ENCODE assay signal across 28 cellular contexts in the genomic region with DNA sequence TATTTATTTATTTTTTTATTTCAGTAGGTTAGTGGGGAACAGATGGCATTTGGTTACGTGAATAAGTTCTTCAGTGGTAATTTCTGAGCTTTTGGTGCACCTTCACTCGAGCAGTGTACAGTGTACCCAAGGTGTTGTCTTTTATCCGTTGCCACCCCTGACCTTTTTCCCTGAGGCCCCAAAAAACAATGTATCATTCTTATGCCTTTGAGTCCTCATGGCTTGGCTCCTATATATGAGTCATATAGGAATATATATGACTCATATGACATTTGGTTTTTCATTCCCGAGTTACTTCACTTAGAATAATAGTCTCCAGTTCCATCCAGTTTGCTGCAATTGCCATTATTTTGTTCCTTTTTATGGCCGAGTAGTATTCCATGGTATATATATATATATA.
A peak's percentile ranks its signal among the peaks of the same experiment; 100 is the strongest.
DNase-seq lines count a peak whose midpoint lies in the region; ATAC-seq, FAIRE-seq and TF ChIP-seq lines count a peak whose summit lies in the region.
"Had no signal": no experiment of that assay in that cellular context is flagged by ENCODE, and none has a peak within 500 bp of the region (broad histone marks: within the 10 kb centered on the region; RNA-seq: fewer than 3 reads in every experiment).

No MANE protein-coding gene starts in this region.

- no peak overlapping the region for H3K56ac ChIP-seq in IMR-90 (ENCODE audit: extremely low read depth, insufficient read depth, low read length)

- H4K20me1 ChIP-seq in IMR-90 (ENCODE audit: insufficient read depth, low read length) = no peaks in the 10 kb centered on the region
- H4K20me1 ChIP-seq: BLaER1 had no signal

- H3K27me3 ChIP-seq in IMR-90 (ENCODE audit: control insufficient read depth, insufficient read depth, low read length) (no peaks in the 10 kb centered on the region), RWPE2 (ENCODE audit: insufficient read depth, poor library complexity, severe bottlenecking) (no peaks in the 10 kb centered on the region), psoas muscle (ENCODE audit: insufficient read depth in 3 of 3, low read length in 2 of 3) (no peaks in the 10 kb centered on the region)
- H3K27me3 ChIP-seq: BLaER1, ovary, upper lobe of left lung had no signal

- FAIRE-seq in RCC 7860 (lab: Jason Lieb, UNC) = no peak
- FAIRE-seq: endometrium, HepG2 had no signal

- intact Hi-C loops in IMR-90 (cut with micrococcal nuclease) (loop anchor here (10.0 kb wide), 1 partner anchor 930 kb away; no protein-coding TSS in a partner anchor), psoas muscle (cut with DNase I) (no loop called here)

- no peak overlapping the region for H4K8ac ChIP-seq in IMR-90 (ENCODE audit: low read depth in 2 of 2, low read length in 2 of 2)

- H3K79me1 ChIP-seq in IMR-90 (ENCODE audit: low read depth in 1 of 2, low read length in 2 of 2) = peaks cover 0 to 24% of the 10 kb centered on the region in 2 experiments; a peak in 3 of 4 replicates

- no peak overlapping the region for H3K4ac ChIP-seq in IMR-90 (ENCODE audit: low read depth, low read length)

- H3K9ac ChIP-seq in IMR-90 (ENCODE audit: low read depth, low read length) = no peak overlapping the region
- H3K9ac ChIP-seq: BLaER1 had no signal

- no peak overlapping the region for H2BK15ac ChIP-seq in IMR-90 (ENCODE audit: low read depth, low read length)

- TF ChIP-seq RAD21 in IMR-90 (IDR thresholded peaks at IDR 0.05; ENCODE audit: low read length) = no peak

- TF ChIP-seq POLR2A in IMR-90 (IDR thresholded peaks at IDR 0.05; ENCODE audit: low read depth, low read length) = no peak

- no peak for TF ChIP-seq CTCF in IMR-90 (conservative IDR thresholded peaks at IDR 0.05; ENCODE audit: low read depth, low read length)
- no peak for TF ChIP-seq CTCF in RWPE2 (IDR thresholded peaks at IDR 0.05; ENCODE audit: poor library complexity, severe bottlenecking)
- TF ChIP-seq CTCF in psoas muscle (IDR thresholded peaks at IDR 0.05) = no peak

- no peak overlapping the region for H3K14ac ChIP-seq in IMR-90 (replicated peaks; ENCODE audit: low read depth, low read length)

- no peak overlapping the region for H2AK5ac ChIP-seq in IMR-90 (ENCODE audit: low read depth, low read length)

- ATAC-seq in IMR-90 (ENCODE audit: low read depth) (no peak; the same call in 1 of the 2 replicates), RWPE2 (ENCODE audit: low read depth) (peak; percentile 91), psoas muscle (no peak)
- ATAC-seq: HepG2 had no signal

- no peak overlapping the region for H3K4me2 ChIP-seq in IMR-90 (ENCODE audit: low read depth, low read length)
- H3K4me2 ChIP-seq: BLaER1, smooth muscle cell had no signal

- no peak overlapping the region for H2BK5ac ChIP-seq in IMR-90 (ENCODE audit: low read depth, low read length, poor library complexity, severe bottlenecking)

- no peak overlapping the region for H3K23ac ChIP-seq in IMR-90 (ENCODE audit: low read depth, low read length)

- H3K4me1 ChIP-seq in IMR-90 (ENCODE audit: control insufficient read depth, insufficient read depth, low read length) (no peaks in the 10 kb centered on the region), RWPE2 (ENCODE audit: insufficient read depth, poor library complexity, severe bottlenecking) (peaks cover 8% of the 10 kb centered on the region), psoas muscle (no peaks in the 10 kb centered on the region)
- H3K4me1 ChIP-seq: BLaER1, suprapubic skin, upper lobe of left lung had no signal

- H3K27ac ChIP-seq in IMR-90 (ENCODE audit: insufficient read depth, low read length) = no peak overlapping the region
- H3K27ac ChIP-seq in RWPE2 (ENCODE audit: poor library complexity, severe bottlenecking) = peak overlapping the region; percentile 42
- no peak overlapping the region for H3K27ac ChIP-seq in psoas muscle
- H3K27ac ChIP-seq: BLaER1, HL-60, ovary, suprapubic skin, upper lobe of left lung had no signal

- H3K9me3 ChIP-seq in IMR-90 (ENCODE audit: control insufficient read depth, insufficient read depth, low read length) (no peaks in the 10 kb centered on the region), RWPE2 (ENCODE audit: severe bottlenecking) (no peaks in the 10 kb centered on the region), psoas muscle (no peaks in the 10 kb centered on the region)
- H3K9me3 ChIP-seq: BLaER1, ovary, suprapubic skin, upper lobe of left lung had no signal

- no peak overlapping the region for H2BK20ac ChIP-seq in IMR-90 (ENCODE audit: low read depth, low read length)

- CTCF ChIA-PET in IMR-90 (lab: Yijun Ruan, JAX) = no interaction called here

- DNase-seq in EH (ENCODE audit: low read depth) = peak; percentile 28
- peak; percentile 62 for DNase-seq in IMR-90
- no peak for DNase-seq in RWPE2 (ENCODE audit: low spot score)
- DNase-seq in fibroblast of peridontal ligament (ENCODE audit: extremely low read depth) = peak; percentile 16
- DNase-seq in C1 segment of cervical spinal cord (lab: John Stamatoyannopoulos, UW) = no peak
- no peak for DNase-seq in psoas muscle
- no peak for DNase-seq in NCI-H1694 (lab: John Stamatoyannopoulos, UW)
- no peak for DNase-seq in RCC 7860 (ENCODE audit: low spot score)
- DNase-seq: activated CD4-positive, alpha-beta memory T cell treated with anti-CD3 and anti-CD28 coated beads, Interleukin-2, amount 10 ng/mL, durations not matched to agents 7 days and 5 days; activated CD4-positive, alpha-beta T cell treated with anti-CD3 and anti-CD28 coated beads for 1 hour; activated CD8-positive, alpha-beta memory T cell treated with anti-CD3 and anti-CD28 coated beads, Interleukin-2, amount 50 U/mL, for 48 hours; activated naive CD4-positive, alpha-beta T cell treated with anti-CD3 and anti-CD28 coated beads for 36 hours; COR-L47; GOT3; Karpas-422; mesendoderm; MV-4-11; NCI-H146; NCI-H82; ovary; stimulated activated naive CD4-positive, alpha-beta T cell treated with Interleukin-2 at 50 U/mL for 16 hours had no signal

- no peak overlapping the region for H2AFZ ChIP-seq in IMR-90 (replicated peaks; ENCODE audit: low read length, poor library complexity)

- H3K4me3 ChIP-seq in IMR-90 (ENCODE audit: insufficient read depth, low read depth, low read length) (no peak overlapping the region), RWPE2 (ENCODE audit: severe bottlenecking) (no peak overlapping the region), psoas muscle (no peak overlapping the region)
- H3K4me3 ChIP-seq: BLaER1, ovary, smooth muscle cell, suprapubic skin, upper lobe of left lung had no signal

- no peak overlapping the region for H4K91ac ChIP-seq in IMR-90 (ENCODE audit: insufficient read depth, low read depth, low read length)

- H3K18ac ChIP-seq in IMR-90 (ENCODE audit: low read depth, low read length) = no peak overlapping the region

- H2BK120ac ChIP-seq in IMR-90 (ENCODE audit: low read depth, low read length) = no peak overlapping the region

- WGBS in IMR-90 (ENCODE audit: extremely low coverage in 2 of 2, insufficient read length in 1 of 2), 2 experiments = no CpG with 5 or more reads among the region's 5 CpGs
- 90 to 91% (median 91%) methylated on average over 5 of the region's 5 CpGs for WGBS in psoas muscle, 3 donors

- H2AK9ac ChIP-seq in IMR-90 (replicated peaks; ENCODE audit: low read depth, low read length, poor library complexity) = no peak overlapping the region

- BruUV-seq in IMR-90 (replicated peaks; lab: Mats Ljungman, UMichigan) = no TSS peak

- dilution Hi-C loops in IMR-90 (cut with HindIII; ENCODE audit: low sequenced_read_pairs, unreplicated experiment) = no loop called here

- peaks cover 9% of the 10 kb centered on the region; the same call in 1 of the 2 replicates for H3K9me1 ChIP-seq in IMR-90 (ENCODE audit: insufficient read depth, low read length)

- in situ Hi-C loops in IMR-90 (cut with MboI; ENCODE audit: low sequenced_read_pairs) = no loop called here

- POLR2A ChIA-PET in IMR-90 (lab: Charles Lee; ENCODE audit: unreplicated experiment) = no interaction called here

- H4K5ac ChIP-seq in IMR-90 (ENCODE audit: low read depth, low read length) = no peak overlapping the region

- no peaks in the 10 kb centered on the region for H3K36me3 ChIP-seq in IMR-90 (ENCODE audit: control insufficient read depth, insufficient read depth, low read length)
- no peaks in the 10 kb centered on the region for H3K36me3 ChIP-seq in RWPE2 (ENCODE audit: low read depth)
- H3K36me3 ChIP-seq in psoas muscle (ENCODE audit: insufficient read depth in 1 of 2, low read depth in 1 of 2) = no peaks in the 10 kb centered on the region
- H3K36me3 ChIP-seq: BLaER1, ovary, suprapubic skin, upper lobe of left lung had no signal

TF ChIP-seq in IMR-90, 13 proteins besides CTCF, POLR2A, EP300 and RAD21:
- TF ChIP-seq MXI1 (IDR thresholded peaks at IDR 0.05; ENCODE audit: borderline replicate concordance, low read depth, low read length) = no peak
- no peak for TF ChIP-seq MAZ (IDR thresholded peaks at IDR 0.05; ENCODE audit: borderline replicate concordance, low read depth, low read length)
- TF ChIP-seq, protein P1, sequence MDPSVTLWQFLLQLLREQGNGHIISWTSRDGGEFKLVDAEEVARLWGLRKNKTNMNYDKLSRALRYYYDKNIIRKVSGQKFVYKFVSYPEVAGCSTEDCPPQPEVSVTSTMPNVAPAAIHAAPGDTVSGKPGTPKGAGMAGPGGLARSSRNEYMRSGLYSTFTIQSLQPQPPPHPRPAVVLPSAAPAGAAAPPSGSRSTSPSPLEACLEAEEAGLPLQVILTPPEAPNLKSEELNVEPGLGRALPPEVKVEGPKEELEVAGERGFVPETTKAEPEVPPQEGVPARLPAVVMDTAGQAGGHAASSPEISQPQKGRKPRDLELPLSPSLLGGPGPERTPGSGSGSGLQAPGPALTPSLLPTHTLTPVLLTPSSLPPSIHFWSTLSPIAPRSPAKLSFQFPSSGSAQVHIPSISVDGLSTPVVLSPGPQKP (IDR thresholded peaks at IDR 0.05; ENCODE audit: borderline replicate concordance, low read depth, low read length) = no peak
- no peak for TF ChIP-seq RCOR1 (IDR thresholded peaks at IDR 0.05; ENCODE audit: insufficient replicate concordance, low read length)
- TF ChIP-seq RFX5 (IDR thresholded peaks at IDR 0.05; ENCODE audit: low read depth, low read length) = no peak
- peak; percentile 5; the same call in 1 of the 2 replicates for TF ChIP-seq BHLHE40 (IDR thresholded peaks at IDR 0.05; ENCODE audit: low read depth, low read length)
- no peak for TF ChIP-seq MAFK (IDR thresholded peaks at IDR 0.05; ENCODE audit: low read depth, low read length)
- TF ChIP-seq FOS (IDR thresholded peaks at IDR 0.05; ENCODE audit: low read depth, low read length) = peak; percentile 79
- no peak for TF ChIP-seq CEBPB (IDR thresholded peaks at IDR 0.05; ENCODE audit: low read depth, low read length)

Comparison
In these comparisons a context has a peak if more than half of its experiments do, and no peak if none do; other contexts are left out.
1. DNase-seq: peak in EH (single experiment), IMR-90 (single experiment) and fibroblast of peridontal ligament (single experiment); none in RWPE2 (single experiment), C1 segment of cervical spinal cord (0 of 14), psoas muscle (0 of 2), NCI-H1694 (single experiment) and RCC 7860 (single experiment).